In genomic region chr6:41731561-41732086, GRCh38 we compare ENCODE assay signal across 16 cellular contexts. TPM values are rescaled to one million over a fixed set of nuclear protein-coding genes. Genes with fewer than 3 reads are reported as not detected.
DNase-seq lines count a peak whose midpoint lies in the region; ATAC-seq and TF ChIP-seq lines count a peak whose summit lies in the region.
"Had no signal": no experiment of that assay in that cellular context is flagged by ENCODE, and none has a peak within 500 bp of the region (broad histone marks: within the 10 kb centered on the region; RNA-seq: fewer than 3 reads in every experiment).

No MANE protein-coding gene starts in this region.

- no peak overlapping the region for H3K4me3 ChIP-seq in CD4-positive, alpha-beta memory T cell (ENCODE audit: low read length in 2 of 2)
- H3K4me3 ChIP-seq in lower lobe of right lung (no peak overlapping the region), esophagus squamous epithelium (peak overlapping the region in 1 of 4 donors; percentile 22)

- CTCF ChIA-PET in CD4-positive, alpha-beta memory T cell (lab: Charles Lee; ENCODE audit: partially characterized antibody): no interaction called here
- CTCF ChIA-PET in RWPE1 (lab: Yijun Ruan, JAX): interaction anchor here (0.7 kb wide), 1 partner anchor 355 kb away, joined by 3 read pairs; no protein-coding TSS in a partner anchor

- peak overlapping the region; percentile 75 for H3K27ac ChIP-seq in CD4-positive, alpha-beta memory T cell (ENCODE audit: low read depth, low read length)
- H3K27ac ChIP-seq in RWPE1: peak overlapping the region; percentile 98
- H3K27ac ChIP-seq in lower lobe of right lung: no peak overlapping the region
- peak overlapping the region in 1 of 4 donors; percentile 33 for H3K27ac ChIP-seq in esophagus squamous epithelium

- no peaks in the 10 kb centered on the region for H3K27me3 ChIP-seq in CD4-positive, alpha-beta memory T cell (ENCODE audit: insufficient read depth, low read length)
- no peaks in the 10 kb centered on the region for H3K27me3 ChIP-seq in lower lobe of right lung (ENCODE audit: low read depth)
- no peaks in the 10 kb centered on the region for H3K27me3 ChIP-seq in esophagus squamous epithelium

- no peaks in the 10 kb centered on the region for H3K9me3 Mint-ChIP-seq in CD4-positive, alpha-beta memory T cell
- H3K9me3 Mint-ChIP-seq: activated CD4-positive, alpha-beta T cell treated with anti-CD3 and anti-CD28 coated beads, Interleukin-2, amount 10 ng/mL, durations not matched to agents 7 days and 5 days had no signal

- peak overlapping the region in 2 of 8 donors; percentile 46 to 72 for H3K4me3 Mint-ChIP-seq in CD4-positive, alpha-beta memory T cell
- H3K4me3 Mint-ChIP-seq: activated CD4-positive, alpha-beta T cell treated with anti-CD3 and anti-CD28 coated beads, Interleukin-2, amount 10 ng/mL, durations not matched to agents 7 days and 5 days had no signal

- H3K27me3 Mint-ChIP-seq in CD4-positive, alpha-beta memory T cell: no peaks in the 10 kb centered on the region
- H3K27me3 Mint-ChIP-seq: activated CD4-positive, alpha-beta T cell treated with anti-CD3 and anti-CD28 coated beads, Interleukin-2, amount 10 ng/mL, durations not matched to agents 7 days and 5 days had no signal

- H3K27ac Mint-ChIP-seq in CD4-positive, alpha-beta memory T cell: peak overlapping the region in 6 of 7 donors; percentile 41 to 80 (median 70)

- no peaks in the 10 kb centered on the region for H3K9me3 ChIP-seq in CD4-positive, alpha-beta memory T cell (ENCODE audit: control insufficient read depth in 1 of 2, low read length in 2 of 2)
- H3K9me3 ChIP-seq in lower lobe of right lung (no peaks in the 10 kb centered on the region), esophagus squamous epithelium (no peaks in the 10 kb centered on the region)

- WGBS in esophagus squamous epithelium, 2 donors: 35 to 51% methylated on average over 4 to 6 of the region's 7 CpGs

- peaks cover 64% of the 10 kb centered on the region for H3K4me1 ChIP-seq in CD4-positive, alpha-beta memory T cell (ENCODE audit: insufficient read depth, low read length)
- peaks cover 51% of the 10 kb centered on the region for H3K4me1 ChIP-seq in lower lobe of right lung
- peaks cover 26 to 83% (median 29%) of the 10 kb centered on the region in 3 donors for H3K4me1 ChIP-seq in esophagus squamous epithelium

- POLR2A ChIA-PET in CD4-positive, alpha-beta memory T cell (lab: Charles Lee; ENCODE audit: partially characterized antibody): interaction anchor here (1.0 kb wide), 1 partner anchor 55 kb away, joined by 3 read pairs; no protein-coding TSS in a partner anchor
- POLR2A ChIA-PET in RWPE1 (lab: Yijun Ruan, JAX; ENCODE audit: low non-redundant PET): no interaction called here

- H3K4me1 Mint-ChIP-seq in CD4-positive, alpha-beta memory T cell: peaks cover 25 to 73% (median 47%) of the 10 kb centered on the region in 4 donors

- H3K36me3 ChIP-seq in CD4-positive, alpha-beta memory T cell (ENCODE audit: insufficient read depth, low read length): no peaks in the 10 kb centered on the region
- H3K36me3 ChIP-seq in lower lobe of right lung: no peaks in the 10 kb centered on the region
- H3K36me3 ChIP-seq in esophagus squamous epithelium: peaks cover 0 to 14% (median 0%) of the 10 kb centered on the region in 3 donors

- ATAC-seq in lower lobe of right lung: no peak

- intact Hi-C loops in CD4-positive, alpha-beta memory T cell (cut with micrococcal nuclease): loop anchor here (10.0 kb wide), 1 partner anchor 1903 kb away; the partner anchor contains the start of gene MAD2L1BP
- intact Hi-C loops in lower lobe of right lung (cut with DNase I): no loop called here
- intact Hi-C loops in esophagus squamous epithelium (cut with DNase I): no loop called here

- H3K36me3 Mint-ChIP-seq in CD4-positive, alpha-beta memory T cell: peaks cover 0 to 6% of the 10 kb centered on the region in 2 donors

- no peak for TF ChIP-seq POLR2A in esophagus squamous epithelium (IDR thresholded peaks at IDR 0.05)

- no peak for TF ChIP-seq CTCF in RWPE1 (conservative IDR thresholded peaks at IDR 0.05; ENCODE audit: low read depth)
- TF ChIP-seq CTCF in lower lobe of right lung (IDR thresholded peaks at IDR 0.05): no peak
- TF ChIP-seq CTCF in esophagus squamous epithelium (IDR thresholded peaks at IDR 0.05): no peak

- no peak for DNase-seq in CD4-positive, alpha-beta memory T cell
- DNase-seq in RWPE1 (ENCODE audit: low spot score) (no peak), lower lobe of right lung (peak; percentile 20), esophagus squamous epithelium (lab: John Stamatoyannopoulos, UW) (no peak)
- no peak for DNase-seq in activated CD4-positive, alpha-beta T cell treated with anti-CD3 and anti-CD28 coated beads for 48 hours
- DNase-seq in stimulated activated naive CD4-positive, alpha-beta T cell treated with Interleukin-2 at 50 U/mL for 16 hours (lab: John Stamatoyannopoulos, UW): no peak
- DNase-seq: activated CD4-positive, alpha-beta T cell treated with anti-CD3 and anti-CD28 coated beads, Interleukin-2, amount 10 ng/mL, durations not matched to agents 7 days and 5 days; activated effector memory CD4-positive, alpha-beta T cell treated with Interleukin-2 at 50 U/mL for 16 hours; AML-193; cerebellar nuclear complex; NCI-H1436 treated with DMSO at 0.1 percent for 48 hours; NCI-H774; stimulated activated CD4-positive, alpha-beta T cell treated with anti-CD3 and anti-CD28 coated beads, Interleukin-2, amount 100 ng/mL, for 24 hours had no signal

RNA-seq across cellular contexts. Expression of gene TFEB, which starts 3.8 kb away (rescaled TPM):
- 10 to 100 TPM; 12.2 to 15.7 TPM for total RNA-seq in CD4-positive, alpha-beta memory T cell
- 10 to 100 TPM in 1 of 2 donors, 1 to 10 TPM in 1; 8.2 to 17.6 TPM for polyA plus RNA-seq in CD4-positive, alpha-beta memory T cell
- total RNA-seq in lower lobe of right lung (36.5 TPM), esophagus squamous epithelium (10 to 100 TPM in 3 of 4 donors, 1 to 10 TPM in 1; 7.0 to 17.5 (median 13.4) TPM)

RNA-seq across cellular contexts. Expression of gene PGC, which starts 15.6 kb away (rescaled TPM):
- not detected for total RNA-seq in CD4-positive, alpha-beta memory T cell
- polyA plus RNA-seq in CD4-positive, alpha-beta memory T cell: not detected
- total RNA-seq in lower lobe of right lung (947 TPM), esophagus squamous epithelium (under 1 TPM in 1 of 4 donors, not detected in 3; 0.95 TPM)
- total RNA-seq: activated CD4-positive, alpha-beta T cell treated with anti-CD3 and anti-CD28 coated beads, Interleukin-2, amount 10 ng/mL, durations not matched to agents 7 days and 5 days; G401; omental fat pad; subcutaneous adipose tissue had no signal

RNA-seq across cellular contexts. Expression of gene FRS3, which starts 48.1 kb away (rescaled TPM):
- 1 to 10 TPM; 8.9 to 10.0 TPM for total RNA-seq in CD4-positive, alpha-beta memory T cell
- polyA plus RNA-seq in CD4-positive, alpha-beta memory T cell: 1 to 10 TPM; 2.2 to 2.8 TPM
- total RNA-seq in lower lobe of right lung (5.9 TPM), esophagus squamous epithelium (1 to 10 TPM in 2 of 4 donors, under 1 TPM in 2; 0.31 to 5.5 (median 1.5) TPM)

RNA-seq across cellular contexts. Expression of gene PRICKLE4, which starts 49.0 kb away (rescaled TPM):
- not detected for total RNA-seq in CD4-positive, alpha-beta memory T cell
- polyA plus RNA-seq in CD4-positive, alpha-beta memory T cell: not detected
- total RNA-seq in lower lobe of right lung (12.1 TPM), esophagus squamous epithelium (10 to 100 TPM in 3 of 4 donors, 1 to 10 TPM in 1; 5.1 to 11.4 (median 10.8) TPM)
- total RNA-seq: activated CD4-positive, alpha-beta T cell treated with anti-CD3 and anti-CD28 coated beads, Interleukin-2, amount 10 ng/mL, durations not matched to agents 7 days and 5 days; G401 had no signal

RNA-seq across cellular contexts. Expression of gene TOMM6, which starts 55.9 kb away (rescaled TPM):
- 100 to 1,000 TPM; 118 to 126 TPM for total RNA-seq in CD4-positive, alpha-beta memory T cell
- 100 to 1,000 TPM; 301 to 353 TPM for polyA plus RNA-seq in CD4-positive, alpha-beta memory T cell
- 134 TPM for total RNA-seq in lower lobe of right lung
- 100 to 1,000 TPM; 116 to 182 (median 150) TPM for total RNA-seq in esophagus squamous epithelium

Comparison
In these comparisons a context has a peak if more than half of its experiments do, and no peak if none do; other contexts are left out.
1. RNA of gene PGC, which starts 15.6 kb away (total RNA-seq): 947 TPM in lower lobe of right lung (single experiment); not detected in CD4-positive, alpha-beta memory T cell and 0.95 TPM in esophagus squamous epithelium; every median in the first group is over 100 times any median in the second.